Comparison of ENCODE assay signal across 21 cellular contexts in the genomic region with DNA sequence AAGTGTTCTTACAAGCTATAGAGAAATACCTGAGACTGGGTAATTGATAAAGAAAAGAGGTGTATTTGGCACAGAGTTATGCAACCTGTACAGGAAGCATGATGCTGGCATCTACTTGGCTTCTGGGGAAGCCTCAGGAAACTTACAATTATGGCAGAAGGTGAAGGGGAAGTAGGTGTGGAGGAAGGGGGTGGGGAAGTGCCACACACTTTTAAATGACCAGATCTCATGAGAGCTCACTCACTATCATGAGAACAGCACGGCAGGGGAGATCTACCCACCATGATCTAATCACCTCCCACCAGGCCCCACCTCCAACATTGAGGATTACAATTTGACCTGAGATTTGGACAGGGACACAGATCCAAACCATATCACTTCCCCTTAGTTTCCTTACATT. TPM values are rescaled to one million over a fixed set of nuclear protein-coding genes. Genes with fewer than 3 reads are reported as not detected.
"Had no signal": no experiment of that assay in that cellular context is flagged by ENCODE, and none has a peak within 500 bp of the region (broad histone marks: within the 10 kb centered on the region; RNA-seq: fewer than 3 reads in every experiment).

No MANE protein-coding gene starts in this region.

- H3K4me1 Mint-ChIP-seq: activated T-helper 17 cell treated with anti-CD3 and anti-CD28 coated beads, Interleukin-2, amount 50 U/mL, for 72 hours; immature natural killer cell; neural progenitor cell; stimulated activated naive B cell treated with anti-CD40 and anti-IgM and Interleukin-4, amounts not matched to agents 10 μg/mL and 1 μg/mL and 100 μg/mL, for 72 hours had no signal

- H3K4me1 ChIP-seq: breast epithelium, neural progenitor cell, parathyroid adenoma, right atrium auricular region, uterus had no signal

- H3K4me3 ChIP-seq: breast epithelium, neural progenitor cell, right atrium auricular region, transverse colon, uterus had no signal

- H3K27ac Mint-ChIP-seq: activated CD4-positive, alpha-beta memory T cell treated with anti-CD3 and anti-CD28 coated beads for 36 hours; activated CD4-positive, alpha-beta T cell treated with anti-CD3 and anti-CD28 coated beads, Interleukin-2, amount 10 ng/mL, durations not matched to agents 24 days and 14 days; activated T-helper 17 cell treated with anti-CD3 and anti-CD28 coated beads, Interleukin-2, amount 50 U/mL, for 72 hours; dendritic cell treated with granulocyte-macrophage colony-stimulating factor and Interleukin-4, amounts not matched to agents 40 ng/mL and 50 ng/mL, for 4 days; endodermal cell; immature natural killer cell; naive thymus-derived CD4-positive, alpha-beta T cell; neural progenitor cell; stimulated activated naive B cell treated with anti-CD40 and anti-IgM and Interleukin-4, amounts not matched to agents 10 μg/mL and 1 μg/mL and 100 μg/mL, for 72 hours; T-helper 1 cell treated with Interleukin-12 subunit alpha and Interleukin-12 subunit beta and Interleukin-4 antibody, amounts not matched to agents 30 μg/mL and 1 μg/mL, for 36 hours had no signal

- H3K9ac ChIP-seq: neural progenitor cell, parathyroid adenoma had no signal

- H3K27me3 ChIP-seq: right atrium auricular region, uterus had no signal

- H2AFZ ChIP-seq: neural progenitor cell, parathyroid adenoma had no signal

- H3K4me2 ChIP-seq: neural progenitor cell had no signal

- H3K9me3 ChIP-seq: breast epithelium, right atrium auricular region, transverse colon, uterus had no signal

- H3K36me3 ChIP-seq: breast epithelium, neural progenitor cell, right atrium auricular region, transverse colon, uterus, WERI-Rb-1 had no signal

- H3K9me3 Mint-ChIP-seq: activated CD4-positive, alpha-beta memory T cell treated with anti-CD3 and anti-CD28 coated beads for 36 hours; activated CD4-positive, alpha-beta T cell treated with anti-CD3 and anti-CD28 coated beads, Interleukin-2, amount 10 ng/mL, durations not matched to agents 24 days and 14 days; activated T-cell treated with anti-CD3 and anti-CD28 coated beads, Interleukin-2, amount 50 U/mL, for 4 hours; activated T-helper 17 cell treated with anti-CD3 and anti-CD28 coated beads, Interleukin-2, amount 50 U/mL, for 72 hours; dendritic cell treated with granulocyte-macrophage colony-stimulating factor and Interleukin-4, amounts not matched to agents 40 ng/mL and 50 ng/mL, for 4 days; endodermal cell; immature natural killer cell; naive thymus-derived CD4-positive, alpha-beta T cell; neural progenitor cell; stimulated activated naive B cell treated with anti-CD40 and anti-IgM and Interleukin-4, amounts not matched to agents 10 μg/mL and 1 μg/mL and 100 μg/mL, for 72 hours; T-helper 1 cell treated with Interleukin-12 subunit alpha and Interleukin-12 subunit beta and Interleukin-4 antibody, amounts not matched to agents 30 μg/mL and 1 μg/mL, for 36 hours had no signal

- H3K27ac ChIP-seq: breast epithelium, neural progenitor cell, parathyroid adenoma, right atrium auricular region, transverse colon, uterus, WERI-Rb-1 had no signal

- DNase-seq: kidney, T-helper 9 cell had no signal

- H3K79me2 ChIP-seq: parathyroid adenoma had no signal

- H3K4me3 Mint-ChIP-seq: activated CD4-positive, alpha-beta memory T cell treated with anti-CD3 and anti-CD28 coated beads for 36 hours; activated CD4-positive, alpha-beta T cell treated with anti-CD3 and anti-CD28 coated beads, Interleukin-2, amount 10 ng/mL, durations not matched to agents 24 days and 14 days; activated T-cell treated with anti-CD3 and anti-CD28 coated beads, Interleukin-2, amount 50 U/mL, for 4 hours; activated T-helper 17 cell treated with anti-CD3 and anti-CD28 coated beads, Interleukin-2, amount 50 U/mL, for 72 hours; dendritic cell treated with granulocyte-macrophage colony-stimulating factor and Interleukin-4, amounts not matched to agents 40 ng/mL and 50 ng/mL, for 4 days; endodermal cell; immature natural killer cell; naive thymus-derived CD4-positive, alpha-beta T cell; neural progenitor cell; stimulated activated naive B cell treated with anti-CD40 and anti-IgM and Interleukin-4, amounts not matched to agents 10 μg/mL and 1 μg/mL and 100 μg/mL, for 72 hours; T-helper 1 cell treated with Interleukin-12 subunit alpha and Interleukin-12 subunit beta and Interleukin-4 antibody, amounts not matched to agents 30 μg/mL and 1 μg/mL, for 36 hours had no signal

RNA-seq across cellular contexts. Expression of gene TSHR, which starts 32.8 kb away (rescaled TPM):
- total RNA-seq: activated CD4-positive, alpha-beta memory T cell treated with anti-CD3 and anti-CD28 coated beads for 36 hours; activated CD4-positive, alpha-beta T cell treated with anti-CD3 and anti-CD28 coated beads, Interleukin-2, amount 10 ng/mL, durations not matched to agents 24 days and 14 days; esophagus mucosa; pulmonary artery endothelial cell; right atrium auricular region had no signal
- polyA plus RNA-seq: immature natural killer cell; naive thymus-derived CD4-positive, alpha-beta T cell had no signal
